12 cellular contexts compared by ENCODE assay signal in genomic region chr10:21927601-21928000, GRCh38.
DNase-seq lines count a peak whose midpoint lies in the region; ATAC-seq and TF ChIP-seq lines count a peak whose summit lies in the region.
"Had no signal": no experiment of that assay in that cellular context is flagged by ENCODE, and none has a peak within 500 bp of the region (broad histone marks: within the 10 kb centered on the region; RNA-seq: fewer than 3 reads in every experiment).

No MANE protein-coding gene starts in this region.

- H3K27me3 Mint-ChIP-seq in GM23338 (ENCODE audit: insufficient read depth, low read depth, poor library complexity) (peaks cover 3% of the 10 kb centered on the region), T-helper 17 cell (no peaks in the 10 kb centered on the region), Calu3 (ENCODE audit: unreplicated experiment) (no peaks in the 10 kb centered on the region)

- H3K9me3 Mint-ChIP-seq in GM23338 = no peaks in the 10 kb centered on the region
- no peaks in the 10 kb centered on the region for H3K9me3 Mint-ChIP-seq in Calu3 (ENCODE audit: low read depth, unreplicated experiment)
- H3K9me3 Mint-ChIP-seq: activated T-helper 1 cell treated with anti-CD3 and anti-CD28 coated beads, Interleukin-12 subunit alpha, Interleukin-12 subunit beta, Interleukin-2, Interleukin-4 antibody, amounts not matched to agents 30 ng/mL and 10 ng/mL and 1 ng/mL, durations not matched to agents 14 hours and 24 hours and 36 hours; CD8-positive, alpha-beta T cell had no signal

- H3K4me3 Mint-ChIP-seq in GM23338 = no peak overlapping the region
- no peak overlapping the region for H3K4me3 Mint-ChIP-seq in T-helper 17 cell
- H3K4me3 Mint-ChIP-seq in Calu3 (ENCODE audit: low read depth, unreplicated experiment) = no peak overlapping the region
- H3K4me3 Mint-ChIP-seq: activated T-helper 1 cell treated with anti-CD3 and anti-CD28 coated beads, Interleukin-12 subunit alpha, Interleukin-12 subunit beta, Interleukin-2, Interleukin-4 antibody, amounts not matched to agents 30 ng/mL and 10 ng/mL and 1 ng/mL, durations not matched to agents 14 hours and 24 hours and 36 hours; CD8-positive, alpha-beta T cell had no signal

- no peaks in the 10 kb centered on the region for H3K36me3 ChIP-seq in GM23338 (ENCODE audit: insufficient read depth)

- CTCF ChIA-PET in Calu3 (lab: Charles Lee) = interaction anchor here (0.5 kb wide), 1 partner anchor 435 kb away, joined by 10 read pairs; no protein-coding TSS in a partner anchor

- H3K27me3 ChIP-seq in GM23338 (ENCODE audit: insufficient read depth) = no peaks in the 10 kb centered on the region

- H3K27ac ChIP-seq in GM23338 (ENCODE audit: low read depth) = no peak overlapping the region

- TF ChIP-seq CTCF in GM23338 (conservative IDR thresholded peaks at IDR 0.05; ENCODE audit: low read depth in 2 of 2) (no peak), Calu3 (IDR thresholded peaks at IDR 0.05; ENCODE audit: unreplicated experiment) (no peak)

- H3K4me1 Mint-ChIP-seq in GM23338 (peaks cover 17% of the 10 kb centered on the region), T-helper 17 cell (peaks cover 5% of the 10 kb centered on the region), Calu3 (ENCODE audit: low read depth, unreplicated experiment) (peaks cover 17% of the 10 kb centered on the region)

- no peak overlapping the region for H3K4me2 ChIP-seq in GM23338

- H3K4me3 ChIP-seq in GM23338 = no peak overlapping the region

- BruUV-seq in Calu3 (replicated peaks; lab: Mats Ljungman, UMichigan) = no TSS peak

- intact Hi-C loops in Calu3 (cut with micrococcal nuclease; ENCODE audit: unreplicated experiment) = loop anchor here (2.0 to 5.0 kb wide), 2 partner anchors 17 to 205 kb away; no protein-coding TSS in a partner anchor

- H3K27ac Mint-ChIP-seq in GM23338 = 0 out of 2 replicates have a peak overlapping the region, but pooled peaks have one; percentile 0
- peak overlapping the region; percentile 54 for H3K27ac Mint-ChIP-seq in T-helper 17 cell
- H3K27ac Mint-ChIP-seq in Calu3 (ENCODE audit: unreplicated experiment) = no peak overlapping the region
- H3K27ac Mint-ChIP-seq: activated T-helper 1 cell treated with anti-CD3 and anti-CD28 coated beads, Interleukin-12 subunit alpha, Interleukin-12 subunit beta, Interleukin-2, Interleukin-4 antibody, amounts not matched to agents 30 ng/mL and 10 ng/mL and 1 ng/mL, durations not matched to agents 14 hours and 24 hours and 36 hours; CD8-positive, alpha-beta T cell had no signal

- peaks cover 7% of the 10 kb centered on the region; the same call in 1 of the 2 replicates for H3K4me1 ChIP-seq in GM23338 (ENCODE audit: insufficient read depth)

- no peaks in the 10 kb centered on the region for H3K9me3 ChIP-seq in T-helper 17 cell (ENCODE audit: control insufficient read depth, low read length, poor library complexity, severe bottlenecking)

- no peak for DNase-seq in GM23338 (ENCODE audit: low spot score)
- DNase-seq in T-helper 17 cell = no peak
- peak; percentile 41 for DNase-seq in fibroblast of the conjunctiva (ENCODE audit: low read depth)
- peak; percentile 12 for DNase-seq in renal cortical epithelial cell (ENCODE audit: low read depth)
- DNase-seq in D341Med (ENCODE audit: low spot score) = no peak
- DNase-seq in Calu3 = no peak
- DNase-seq in iPS-NIHi7 (ENCODE audit: extremely low spot score) = no peak
- no peak for DNase-seq in stimulated activated naive CD4-positive, alpha-beta T cell treated with Interleukin-2 at 50 U/mL for 16 hours (lab: John Stamatoyannopoulos, UW)
- DNase-seq: CD8-positive, alpha-beta T cell; Kasumi-1; midbrain had no signal

- ATAC-seq in GM23338 (no peak), T-helper 17 cell (no peak)
- ATAC-seq: CD8-positive, alpha-beta T cell had no signal

- no peaks in the 10 kb centered on the region for H3K9me2 ChIP-seq in GM23338 (ENCODE audit: insufficient read depth)

- H3F3A ChIP-seq in GM23338 (replicated peaks; ENCODE audit: low read depth) = no peaks in the 10 kb centered on the region

- H4K20me1 ChIP-seq in GM23338 (replicated peaks; ENCODE audit: insufficient read depth) = no peaks in the 10 kb centered on the region

- no peak overlapping the region for H2AFZ ChIP-seq in GM23338

- H3K36me3 Mint-ChIP-seq in GM23338 (ENCODE audit: low read depth) = no peaks in the 10 kb centered on the region
- no peaks in the 10 kb centered on the region for H3K36me3 Mint-ChIP-seq in T-helper 17 cell (ENCODE audit: low read depth)
- no peaks in the 10 kb centered on the region for H3K36me3 Mint-ChIP-seq in Calu3 (ENCODE audit: insufficient read depth, unreplicated experiment)

- H3K79me2 ChIP-seq in GM23338 (replicated peaks; ENCODE audit: insufficient read depth) = no peaks in the 10 kb centered on the region

TF ChIP-seq in GM23338, 12 proteins besides CTCF, POLR2A, EP300 and RAD21 (continues in another document):
- no peak for TF ChIP-seq NANOG (IDR thresholded peaks at IDR 0.05; ENCODE audit: borderline replicate concordance)
- no peak for TF ChIP-seq ETS1 (IDR thresholded peaks at IDR 0.05)
- no peak for TF ChIP-seq ZNF331 (CRISPR knock-in tag; IDR thresholded peaks at IDR 0.05; ENCODE audit: low read depth)
- TF ChIP-seq, protein P1, sequence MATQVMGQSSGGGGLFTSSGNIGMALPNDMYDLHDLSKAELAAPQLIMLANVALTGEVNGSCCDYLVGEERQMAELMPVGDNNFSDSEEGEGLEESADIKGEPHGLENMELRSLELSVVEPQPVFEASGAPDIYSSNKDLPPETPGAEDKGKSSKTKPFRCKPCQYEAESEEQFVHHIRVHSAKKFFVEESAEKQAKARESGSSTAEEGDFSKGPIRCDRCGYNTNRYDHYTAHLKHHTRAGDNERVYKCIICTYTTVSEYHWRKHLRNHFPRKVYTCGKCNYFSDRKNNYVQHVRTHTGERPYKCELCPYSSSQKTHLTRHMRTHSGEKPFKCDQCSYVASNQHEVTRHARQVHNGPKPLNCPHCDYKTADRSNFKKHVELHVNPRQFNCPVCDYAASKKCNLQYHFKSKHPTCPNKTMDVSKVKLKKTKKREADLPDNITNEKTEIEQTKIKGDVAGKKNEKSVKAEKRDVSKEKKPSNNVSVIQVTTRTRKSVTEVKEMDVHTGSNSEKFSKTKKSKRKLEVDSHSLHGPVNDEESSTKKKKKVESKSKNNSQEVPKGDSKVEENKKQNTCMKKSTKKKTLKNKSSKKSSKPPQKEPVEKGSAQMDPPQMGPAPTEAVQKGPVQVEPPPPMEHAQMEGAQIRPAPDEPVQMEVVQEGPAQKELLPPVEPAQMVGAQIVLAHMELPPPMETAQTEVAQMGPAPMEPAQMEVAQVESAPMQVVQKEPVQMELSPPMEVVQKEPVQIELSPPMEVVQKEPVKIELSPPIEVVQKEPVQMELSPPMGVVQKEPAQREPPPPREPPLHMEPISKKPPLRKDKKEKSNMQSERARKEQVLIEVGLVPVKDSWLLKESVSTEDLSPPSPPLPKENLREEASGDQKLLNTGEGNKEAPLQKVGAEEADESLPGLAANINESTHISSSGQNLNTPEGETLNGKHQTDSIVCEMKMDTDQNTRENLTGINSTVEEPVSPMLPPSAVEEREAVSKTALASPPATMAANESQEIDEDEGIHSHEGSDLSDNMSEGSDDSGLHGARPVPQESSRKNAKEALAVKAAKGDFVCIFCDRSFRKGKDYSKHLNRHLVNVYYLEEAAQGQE (IDR thresholded peaks at IDR 0.05; ENCODE audit: unreplicated experiment) = no peak
- TF ChIP-seq EZH2phosphoT487 (IDR thresholded peaks at IDR 0.05; ENCODE audit: unreplicated experiment) = no peak
- no peak for TF ChIP-seq POLR2AphosphoS5 (IDR thresholded peaks at IDR 0.05; ENCODE audit: low read depth)
- no peak for TF ChIP-seq CREB1 (CRISPR knock-in tag; IDR thresholded peaks at IDR 0.05; ENCODE audit: low read depth)
- TF ChIP-seq JUNB (IDR thresholded peaks at IDR 0.05; ENCODE audit: unreplicated experiment) = no peak
- TF ChIP-seq STAT1 (IDR thresholded peaks at IDR 0.05; ENCODE audit: unreplicated experiment) = no peak
- TF ChIP-seq ZNF114 (CRISPR knock-in tag; IDR thresholded peaks at IDR 0.05) = no peak

Comparison
In these comparisons a context has a peak if more than half of its experiments do, and no peak if none do; other contexts are left out.
1. DNase-seq: peak in fibroblast of the conjunctiva (single experiment) and renal cortical epithelial cell (single experiment); none in GM23338 (single experiment), T-helper 17 cell (0 of 3), D341Med (single experiment), Calu3 (single experiment), iPS-NIHi7 (single experiment) and stimulated activated naive CD4-positive, alpha-beta T cell treated with Interleukin-2 at 50 U/mL for 16 hours (single experiment).